17 cellular contexts compared by ENCODE assay signal in genomic region chr7:21041666-21042065, GRCh38.
A peak's percentile ranks its signal among the peaks of the same experiment; 100 is the strongest.
DNase-seq lines count a peak whose midpoint lies in the region; ATAC-seq and TF ChIP-seq lines count a peak whose summit lies in the region.
"Had no signal": no experiment of that assay in that cellular context is flagged by ENCODE, and none has a peak within 500 bp of the region (broad histone marks: within the 10 kb centered on the region; RNA-seq: fewer than 3 reads in every experiment).

No MANE protein-coding gene starts in this region.

- H3K9ac ChIP-seq in HUES48 (ENCODE audit: low read depth, low read length) (no peak overlapping the region), iPS-18a (ENCODE audit: low read length) (peak overlapping the region; percentile 16), neural progenitor cell (peak overlapping the region; percentile 16)

- POLR2A ChIA-PET in WTC11 (lab: Charles Lee) = no interaction called here

- CTCF ChIA-PET in WTC11 (lab: Charles Lee) = no interaction called here

- H3K36me3 Mint-ChIP-seq in WTC11 (peaks cover 19% of the 10 kb centered on the region), neural progenitor cell (peaks cover 4% of the 10 kb centered on the region)

- peaks cover 3% of the 10 kb centered on the region; the same call in 1 of the 2 replicates for H3K9me3 ChIP-seq in HUES48 (ENCODE audit: control insufficient read depth, insufficient read depth, low read length)
- H3K9me3 ChIP-seq in iPS-18a (ENCODE audit: control insufficient read depth, low read depth, low read length) = no peaks in the 10 kb centered on the region
- H3K9me3 ChIP-seq in neural progenitor cell (ENCODE audit: low read depth) = no peaks in the 10 kb centered on the region

- H3K79me2 ChIP-seq in neural progenitor cell (ENCODE audit: low read depth) = no peaks in the 10 kb centered on the region

- in situ Hi-C loops in ACHN (cut with HindIII; ENCODE audit: low pct_ligation_motif_present, low pct_unique_long_range_greater_than_20kb, low sequenced_read_pairs) = no loop called here

- H3K4me2 ChIP-seq in neural progenitor cell = peak overlapping the region; percentile 85

- H3K4me1 ChIP-seq in HUES48 (ENCODE audit: control insufficient read depth, insufficient read depth, low read length) = peaks cover 47% of the 10 kb centered on the region
- H3K4me1 ChIP-seq in iPS-18a (ENCODE audit: control insufficient read depth, low read depth, low read length) = peaks cover 44% of the 10 kb centered on the region
- H3K4me1 ChIP-seq in neural progenitor cell = peaks cover 69% of the 10 kb centered on the region

- H2AFZ ChIP-seq in neural progenitor cell (replicated peaks) = no peak overlapping the region

- peak overlapping the region; percentile 51; the same call in 1 of the 2 replicates for H3K27ac Mint-ChIP-seq in WTC11
- peak overlapping the region; percentile 31 for H3K27ac Mint-ChIP-seq in neural progenitor cell

- no peaks in the 10 kb centered on the region for H4K20me1 ChIP-seq in neural progenitor cell (ENCODE audit: low read depth)

- peaks cover 38% of the 10 kb centered on the region for H3F3A ChIP-seq in neural progenitor cell (ENCODE audit: low read depth)

- no peak for TF ChIP-seq CTCF in WTC11 (IDR thresholded peaks at IDR 0.05)
- TF ChIP-seq CTCF in neural progenitor cell (IDR thresholded peaks at IDR 0.05) = no peak
- no peak for TF ChIP-seq CTCF in GM10266 (IDR thresholded peaks at IDR 0.05; ENCODE audit: control insufficient read depth, insufficient read depth, low read depth, missing control alignments)

- H3K4me3 Mint-ChIP-seq in WTC11 (no peak overlapping the region), neural progenitor cell (peak overlapping the region; percentile 26)

- H3K27ac ChIP-seq in HUES48 (ENCODE audit: low read depth, low read length) = peak overlapping the region; percentile 52
- H3K27ac ChIP-seq in iPS-18a (ENCODE audit: low read length) = no peak overlapping the region
- H3K27ac ChIP-seq in neural progenitor cell = peak overlapping the region; percentile 99

- H3K4me1 Mint-ChIP-seq in WTC11 = peaks cover 54% of the 10 kb centered on the region
- peaks cover 56% of the 10 kb centered on the region for H3K4me1 Mint-ChIP-seq in neural progenitor cell

- DNase-seq in WTC11 (ENCODE audit: low spot score) = peak; percentile 51
- peak; percentile 96 for DNase-seq in neural progenitor cell (ENCODE audit: low spot score)
- DNase-seq in activated CD4-positive, alpha-beta T cell treated with anti-CD3 and anti-CD28 coated beads for 48 hours = no peak
- no peak for DNase-seq in activated CD4-positive, alpha-beta T cell treated with anti-CD3 and anti-CD28 coated beads, Interleukin-2, amount 50 U/mL, for 48 hours
- no peak for DNase-seq in GM10266 (ENCODE audit: extremely low spot score)
- DNase-seq in ACHN = no peak
- DNase-seq: AML-193, DMS53, Karpas-422, MM.1S, NCI-H1105, NCI-H1930, NCI-H2171, NCI-H524 had no signal

- no peaks in the 10 kb centered on the region for H3K27me3 ChIP-seq in HUES48 (ENCODE audit: control insufficient read depth, insufficient read depth, low read length)
- H3K27me3 ChIP-seq in iPS-18a (ENCODE audit: control insufficient read depth, insufficient read depth, low read length) = no peaks in the 10 kb centered on the region
- no peaks in the 10 kb centered on the region for H3K27me3 ChIP-seq in neural progenitor cell

- peak; percentile 97 for ATAC-seq in WTC11
- ATAC-seq: GM12878 had no signal

- peaks cover 20% of the 10 kb centered on the region for H3K9me3 Mint-ChIP-seq in WTC11
- peaks cover 25% of the 10 kb centered on the region for H3K9me3 Mint-ChIP-seq in neural progenitor cell

- no peaks in the 10 kb centered on the region for H3K27me3 Mint-ChIP-seq in WTC11 (ENCODE audit: low read depth)
- peaks cover 58% of the 10 kb centered on the region for H3K27me3 Mint-ChIP-seq in neural progenitor cell (ENCODE audit: insufficient read depth, low read depth)

- H3K36me3 ChIP-seq in HUES48 (ENCODE audit: control insufficient read depth, insufficient read depth, low read length) = no peaks in the 10 kb centered on the region
- no peaks in the 10 kb centered on the region for H3K36me3 ChIP-seq in iPS-18a (ENCODE audit: control insufficient read depth, low read depth, low read length)
- peaks cover 17% of the 10 kb centered on the region for H3K36me3 ChIP-seq in neural progenitor cell

- no peak overlapping the region; the same call in 1 of the 2 replicates for H3K4me3 ChIP-seq in HUES48 (ENCODE audit: low read depth, low read length)
- peak overlapping the region; percentile 15 for H3K4me3 ChIP-seq in iPS-18a (ENCODE audit: low read length)
- peak overlapping the region; percentile 30 for H3K4me3 ChIP-seq in neural progenitor cell
- H3K4me3 ChIP-seq: GM12878 had no signal

TF ChIP-seq in WTC11, 78 proteins besides CTCF, POLR2A, EP300 and RAD21:
- no peak for TF ChIP-seq PRRX2 (CRISPR knock-in tag; IDR thresholded peaks at IDR 0.05)
- TF ChIP-seq FOXP4 (CRISPR knock-in tag; IDR thresholded peaks at IDR 0.05) = no peak
- no peak for TF ChIP-seq ESRRA (CRISPR knock-in tag; IDR thresholded peaks at IDR 0.05; ENCODE audit: borderline replicate concordance)
- peak; percentile 65; the same call in 1 of the 2 replicates for TF ChIP-seq ZNF423 (CRISPR knock-in tag; IDR thresholded peaks at IDR 0.05)
- no peak for TF ChIP-seq KAT7 (CRISPR knock-in tag; IDR thresholded peaks at IDR 0.05; ENCODE audit: borderline replicate concordance)
- TF ChIP-seq AR (CRISPR knock-in tag; IDR thresholded peaks at IDR 0.05) = no peak

Comparison
In these comparisons a context has a peak if more than half of its experiments do, and no peak if none do; other contexts are left out.
1. DNase-seq: peak in WTC11 (single experiment) and neural progenitor cell (single experiment); none in activated CD4-positive, alpha-beta T cell treated with anti-CD3 and anti-CD28 coated beads for 48 hours (single experiment), activated CD4-positive, alpha-beta T cell treated with anti-CD3 and anti-CD28 coated beads, Interleukin-2, amount 50 U/mL, for 48 hours (0 of 2), GM10266 (single experiment) and ACHN (single experiment).